26 cellular contexts compared by ENCODE assay signal in genomic region chr9:37410354-37410861, GRCh38. TPM values are rescaled to one million over a fixed set of nuclear protein-coding genes. Genes with fewer than 3 reads are reported as not detected.
DNase-seq lines count a peak whose midpoint lies in the region; ATAC-seq, FAIRE-seq and TF ChIP-seq lines count a peak whose summit lies in the region.
"Had no signal": no experiment of that assay in that cellular context is flagged by ENCODE, and none has a peak within 500 bp of the region (broad histone marks: within the 10 kb centered on the region; RNA-seq: fewer than 3 reads in every experiment).

No MANE protein-coding gene starts in this region.

- intact Hi-C loops in activated CD4-positive, alpha-beta T cell treated with anti-CD3 and anti-CD28 coated beads for 36 hours (cut with DNase I, micrococcal nuclease): no loop called here
- intact Hi-C loops in OCI-LY7 (cut with micrococcal nuclease; ENCODE audit: unreplicated experiment) (loop anchor here (2.0 to 5.0 kb wide), 3 partner anchors 182 to 376 kb away; partner anchors contain the start of genes PAX5 and TOMM5), right cardiac atrium (cut with DNase I) (loop anchor here in 1 of 4 donors (10.0 kb wide), 1 partner anchor 54 kb away; the partner anchor contains the start of gene ZBTB5)

- TF ChIP-seq POLR2A in GM12892 (IDR thresholded peaks at IDR 0.05; ENCODE audit: low read depth, low read length): peak; percentile 81

- POLR2A ChIA-PET in activated CD4-positive, alpha-beta T cell treated with anti-CD3 and anti-CD28 coated beads for 36 hours (lab: Charles Lee): no interaction called here
- POLR2A ChIA-PET in OCI-LY7 (lab: Charles Lee): interaction anchor here (0.6 to 14.0 kb wide), 19 partner anchors 8 to 1744 kb away, joined by 3 to 298 read pairs (median 8); partner anchors contain the start of genes PAX5, POLR1E and ZBTB5

- peak overlapping the region; percentile 82 for H3K4me2 ChIP-seq in OCI-LY7 (ENCODE audit: low read length)
- H3K4me2 ChIP-seq in neuronal stem cell (ENCODE audit: insufficient read depth, low read length, poor library complexity, severe bottlenecking): no peak overlapping the region
- H3K4me2 ChIP-seq: PC-9 had no signal

- no TSS peak for BruUV-seq in OCI-LY7 (replicated peaks; lab: Mats Ljungman, UMichigan)

- H3K14ac ChIP-seq in neuronal stem cell (ENCODE audit: low read length): no peak overlapping the region

- DNase-seq in activated CD4-positive, alpha-beta T cell treated with anti-CD3 and anti-CD28 coated beads for 36 hours: no peak
- DNase-seq in activated CD4-positive, alpha-beta T cell treated with anti-CD3 and anti-CD28 coated beads, Interleukin-2, amount 50 U/mL, for 48 hours: no peak
- no peak for DNase-seq in GM12892 (ENCODE audit: insufficient read length)
- peak; percentile 57 for DNase-seq in OCI-LY7 (ENCODE audit: low spot score)
- DNase-seq in neuronal stem cell (ENCODE audit: low spot score): no peak
- DNase-seq in right cardiac atrium: no peak
- DNase-seq: activated CD8-positive, alpha-beta T cell treated with anti-CD3 and anti-CD28 coated beads, Interleukin-2, amount 10 ng/mL, durations not matched to agents 7 days and 5 days; activated naive CD4-positive, alpha-beta T cell treated with anti-CD3 and anti-CD28 coated beads, Interleukin-2, amount 50 U/mL, for 16 hours; activated T-cell treated with anti-CD3 and anti-CD28 coated beads, Interleukin-2, amount 50 U/mL, for 1 hour; AML-193; DMS79 treated with DMSO at 0.1 percent for 48 hours; KBM-7; kidney; lower lobe of right lung; NCI-H187; PC-9; psoas muscle; stimulated activated CD4-positive, alpha-beta T cell treated with anti-CD3 and anti-CD28 coated beads, Interleukin-2, amount 100 ng/mL, for 24 hours; stimulated activated naive CD4-positive, alpha-beta T cell treated with Interleukin-2 at 50 U/mL for 16 hours; trophoblast cell; WERI-Rb-1 had no signal

- no peaks in the 10 kb centered on the region for H3K27me3 Mint-ChIP-seq in activated CD4-positive, alpha-beta T cell treated with anti-CD3 and anti-CD28 coated beads for 36 hours

- no peak overlapping the region for H3K23ac ChIP-seq in neuronal stem cell (ENCODE audit: low read depth, low read length, poor library complexity)

- H3K9me3 Mint-ChIP-seq in activated CD4-positive, alpha-beta T cell treated with anti-CD3 and anti-CD28 coated beads for 36 hours (ENCODE audit: low read depth): no peaks in the 10 kb centered on the region
- H3K9me3 Mint-ChIP-seq: dendritic cell treated with granulocyte-macrophage colony-stimulating factor and Interleukin-4, amounts not matched to agents 40 ng/mL and 50 ng/mL, for 4 days had no signal

- H3K9ac ChIP-seq in neuronal stem cell (ENCODE audit: low read depth, low read length, poor library complexity): no peak overlapping the region

- no peaks in the 10 kb centered on the region for H3K9me3 ChIP-seq in OCI-LY7 (ENCODE audit: low read length)
- H3K9me3 ChIP-seq in neuronal stem cell (replicated peaks in 1 of 2; ENCODE audit: control insufficient read depth in 2 of 2, insufficient read depth in 1 of 2, low read depth in 1 of 2, low read length in 2 of 2): no peaks in the 10 kb centered on the region
- no peaks in the 10 kb centered on the region for H3K9me3 ChIP-seq in right cardiac atrium (ENCODE audit: control insufficient read depth, low read length)
- H3K9me3 ChIP-seq: lower lobe of right lung, neutrophil, psoas muscle had no signal

- H3K79me1 ChIP-seq in neuronal stem cell (ENCODE audit: low read depth, low read length): no peaks in the 10 kb centered on the region

- peak overlapping the region; percentile 71 for H2AK5ac ChIP-seq in neuronal stem cell (ENCODE audit: low read depth, low read length)

- no CpG with 5 or more reads among the region's 9 CpGs for WGBS in neuronal stem cell (ENCODE audit: extremely low coverage in 2 of 2, insufficient read length in 2 of 2, insufficient replicate concordance in 1 of 2), 2 donors
- WGBS in right cardiac atrium: 92% methylated on average over 9 of the region's 9 CpGs

- H3K4me3 ChIP-seq in OCI-LY7 (ENCODE audit: low read depth, low read length, poor library complexity, severe bottlenecking) (peak overlapping the region; percentile 53), neuronal stem cell (ENCODE audit: low read length in 2 of 2) (no peak overlapping the region), right cardiac atrium (ENCODE audit: low read length) (no peak overlapping the region)
- H3K4me3 ChIP-seq: lower lobe of right lung, PC-9, psoas muscle, skin epidermis had no signal

- H3K9me2 ChIP-seq in OCI-LY7 (ENCODE audit: insufficient read depth, low read length): no peaks in the 10 kb centered on the region

- no peaks in the 10 kb centered on the region for H3K27me3 ChIP-seq in neuronal stem cell (ENCODE audit: control insufficient read depth in 3 of 3, insufficient read depth in 3 of 3, low read depth in 1 of 3, low read length in 3 of 3)
- H3K27me3 ChIP-seq in right cardiac atrium (ENCODE audit: control insufficient read depth, insufficient read depth): no peaks in the 10 kb centered on the region
- H3K27me3 ChIP-seq: neutrophil had no signal

- peak overlapping the region; percentile 62 for H2BK15ac ChIP-seq in neuronal stem cell (ENCODE audit: low read length)

- peak overlapping the region; percentile 57 for H2BK5ac ChIP-seq in neuronal stem cell (ENCODE audit: low read length)

- H3K4me3 Mint-ChIP-seq in activated CD4-positive, alpha-beta T cell treated with anti-CD3 and anti-CD28 coated beads for 36 hours: no peak overlapping the region
- H3K4me3 Mint-ChIP-seq: activated CD8-positive, alpha-beta T cell treated with anti-CD3 and anti-CD28 coated beads, Interleukin-2, amount 10 ng/mL, durations not matched to agents 7 days and 5 days; dendritic cell treated with granulocyte-macrophage colony-stimulating factor and Interleukin-4, amounts not matched to agents 40 ng/mL and 50 ng/mL, for 4 days had no signal

- no peaks in the 10 kb centered on the region for H3K36me3 ChIP-seq in OCI-LY7 (ENCODE audit: insufficient read depth, low read length)
- H3K36me3 ChIP-seq in neuronal stem cell (replicated peaks in 1 of 2; ENCODE audit: control insufficient read depth in 2 of 2, insufficient read depth in 2 of 2, low read length in 2 of 2): no peaks in the 10 kb centered on the region
- H3K36me3 ChIP-seq: lower lobe of right lung, neutrophil, WERI-Rb-1 had no signal

- no peak overlapping the region for H4K8ac ChIP-seq in neuronal stem cell (ENCODE audit: low read depth, low read length)

- peak overlapping the region; percentile 97 for H3K27ac ChIP-seq in OCI-LY7 (ENCODE audit: low read depth, low read length, poor library complexity, severe bottlenecking)
- H3K27ac ChIP-seq in neuronal stem cell (replicated peaks; ENCODE audit: low read length): no peak overlapping the region
- no peak overlapping the region for H3K27ac ChIP-seq in right cardiac atrium (ENCODE audit: low read length)
- H3K27ac ChIP-seq: lower lobe of right lung, neutrophil, PC-9, psoas muscle, WERI-Rb-1 had no signal

- peak overlapping the region; percentile 50 for H2BK120ac ChIP-seq in neuronal stem cell (ENCODE audit: low read depth, low read length)

- ATAC-seq in activated CD4-positive, alpha-beta T cell treated with anti-CD3 and anti-CD28 coated beads for 36 hours: no peak
- no peak for ATAC-seq in right cardiac atrium
- ATAC-seq in GM19455 (IDR thresholded peaks at IDR 0.05; ENCODE audit: unreplicated experiment): no peak
- no peak for ATAC-seq in activated CD4-positive, CD25-positive, alpha-beta regulatory T cell treated with anti-CD3 and anti-CD28 coated beads, Interleukin-2, amount 50 U/mL, for 24 hours
- ATAC-seq: activated CD8-positive, alpha-beta T cell treated with anti-CD3 and anti-CD28 coated beads, Interleukin-2, amount 10 ng/mL, durations not matched to agents 7 days and 5 days; lower lobe of right lung; psoas muscle had no signal

- peak overlapping the region; percentile 53 for H3K27ac Mint-ChIP-seq in activated CD4-positive, alpha-beta T cell treated with anti-CD3 and anti-CD28 coated beads for 36 hours
- H3K27ac Mint-ChIP-seq: activated CD8-positive, alpha-beta T cell treated with anti-CD3 and anti-CD28 coated beads, Interleukin-2, amount 10 ng/mL, durations not matched to agents 7 days and 5 days; dendritic cell treated with granulocyte-macrophage colony-stimulating factor and Interleukin-4, amounts not matched to agents 40 ng/mL and 50 ng/mL, for 4 days had no signal

- H3K4me1 ChIP-seq in OCI-LY7 (ENCODE audit: insufficient read depth, low read length, poor library complexity, severe bottlenecking) (peaks cover 98% of the 10 kb centered on the region), neuronal stem cell (ENCODE audit: control insufficient read depth in 2 of 2, insufficient read depth in 1 of 2, low read depth in 1 of 2, low read length in 2 of 2) (peaks cover 7 to 33% of the 10 kb centered on the region in 2 donors), right cardiac atrium (ENCODE audit: control insufficient read depth, insufficient read depth, low read length) (peaks cover 5% of the 10 kb centered on the region)

- no peaks in the 10 kb centered on the region for H3K36me3 Mint-ChIP-seq in activated CD4-positive, alpha-beta T cell treated with anti-CD3 and anti-CD28 coated beads for 36 hours (ENCODE audit: low read depth)

- no peak overlapping the region for H4K91ac ChIP-seq in neuronal stem cell (ENCODE audit: low read depth, low read length, poor library complexity)

- H4K20me1 ChIP-seq in OCI-LY7 (ENCODE audit: insufficient read depth, low read length): no peaks in the 10 kb centered on the region

- no peak for TF ChIP-seq CTCF in OCI-LY7 (conservative IDR thresholded peaks at IDR 0.05; ENCODE audit: low read length)

- peak overlapping the region; percentile 88 for H3K18ac ChIP-seq in neuronal stem cell (ENCODE audit: low read length)

- no peak overlapping the region; the same call in 1 of the 2 replicates for H2AFZ ChIP-seq in OCI-LY7 (ENCODE audit: low read length)
- H2AFZ ChIP-seq in neuronal stem cell (ENCODE audit: low read length): peak overlapping the region; percentile 31
- H2AFZ ChIP-seq: PC-9 had no signal

- H3K4ac ChIP-seq in neuronal stem cell (ENCODE audit: low read length): no peak overlapping the region

- peaks cover 37% of the 10 kb centered on the region for H3K4me1 Mint-ChIP-seq in activated CD4-positive, alpha-beta T cell treated with anti-CD3 and anti-CD28 coated beads for 36 hours

- peaks cover 24% of the 10 kb centered on the region; the same call in 1 of the 2 replicates for H3K79me2 ChIP-seq in OCI-LY7 (ENCODE audit: insufficient read depth, low read depth, low read length)

- CTCF ChIA-PET in activated CD4-positive, alpha-beta T cell treated with anti-CD3 and anti-CD28 coated beads for 36 hours (lab: Charles Lee): interaction anchor here (0.6 to 1.7 kb wide), 5 partner anchors 12 to 205 kb away, joined by 3 to 10 read pairs (median 4); partner anchors contain the start of gene GRHPR
- CTCF ChIA-PET in OCI-LY7 (lab: Charles Lee; ENCODE audit: unreplicated experiment): interaction anchor here (0.6 to 3.5 kb wide), 4 partner anchors 24 to 537 kb away, joined by 3 to 21 read pairs (median 4); no protein-coding TSS in a partner anchor

- no peak for FAIRE-seq in GM12892 (lab: Jason Lieb, UNC)
- FAIRE-seq: kidney had no signal

- H2BK12ac ChIP-seq in neuronal stem cell (ENCODE audit: low read length): no peak overlapping the region

RNA-seq across cellular contexts. Expression of gene GRHPR, which starts 12.1 kb away (rescaled TPM):
- total RNA-seq in activated CD4-positive, alpha-beta T cell treated with anti-CD3 and anti-CD28 coated beads for 36 hours: 10 to 100 TPM; 69.1 to 74.4 TPM
- 134 TPM for polyA plus RNA-seq in GM12892 (2012; ENCODE audit: missing spikeins)
- 135 and 148 TPM in 2 replicates for total RNA-seq in OCI-LY7 (2014; rRNA removed; shearing (Covaris generic))
- total RNA-seq in OCI-LY7 (2022) (105 and 106 TPM in 2 replicates), right cardiac atrium (100 to 1,000 TPM in 3 of 4 donors, 10 to 100 TPM in 1; 92.2 to 119 (median 111) TPM)
- polyA plus RNA-seq in neuronal stem cell (2013, experiment 1 of 2): 139 TPM
- polyA plus RNA-seq in neuronal stem cell (2013, experiment 2 of 2): 138 TPM
- polyA plus RNA-seq in right cardiac atrium: 119 TPM

RNA-seq across cellular contexts. Expression of gene ZBTB5, which starts 54.8 kb away (rescaled TPM):
- 1 to 10 TPM; 8.0 to 9.1 TPM for total RNA-seq in activated CD4-positive, alpha-beta T cell treated with anti-CD3 and anti-CD28 coated beads for 36 hours
- polyA plus RNA-seq in GM12892 (2012; ENCODE audit: missing spikeins): 9.7 TPM
- total RNA-seq in OCI-LY7 (2014; rRNA removed; shearing (Covaris generic)): 27.9 and 31.9 TPM in 2 replicates
- total RNA-seq in OCI-LY7 (2022): 20.2 and 23.9 TPM in 2 replicates
- 19.2 TPM for polyA plus RNA-seq in neuronal stem cell (2013, experiment 1 of 2)
- 19.2 TPM for polyA plus RNA-seq in neuronal stem cell (2013, experiment 2 of 2)
- 1 to 10 TPM; 6.8 to 9.1 (median 7.3) TPM for total RNA-seq in right cardiac atrium
- polyA plus RNA-seq in right cardiac atrium: 3.8 TPM
